ENCODE assay signal across 16 cellular contexts in the genomic region with DNA sequence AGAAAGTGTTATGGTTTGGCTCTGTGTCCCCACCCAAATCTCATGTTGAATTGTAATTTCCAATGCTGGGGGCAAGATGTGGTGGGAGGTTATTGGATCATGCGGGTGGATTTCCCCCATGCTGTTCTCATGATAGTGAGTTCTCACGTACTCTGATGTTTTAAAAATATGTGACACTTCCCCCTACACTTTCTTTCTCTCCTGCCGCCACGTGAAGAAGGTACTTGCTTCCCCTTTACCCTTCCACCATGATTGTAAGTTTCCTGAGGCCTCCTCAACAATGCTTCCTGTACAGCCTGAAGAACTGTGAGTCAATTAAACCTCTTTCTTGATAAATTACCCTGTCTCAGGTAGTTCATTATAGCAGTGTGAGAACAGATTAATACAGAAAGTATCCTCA.
DNase-seq lines count a peak whose midpoint lies in the region; ATAC-seq, FAIRE-seq and TF ChIP-seq lines count a peak whose summit lies in the region.
"Had no signal": no experiment of that assay in that cellular context is flagged by ENCODE, and none has a peak within 500 bp of the region (broad histone marks: within the 10 kb centered on the region; RNA-seq: fewer than 3 reads in every experiment).

No MANE protein-coding gene starts in this region.

- H3K27ac Mint-ChIP-seq in activated CD8-positive, alpha-beta memory T cell treated with anti-CD3 and anti-CD28 coated beads, Interleukin-2, amount 10 ng/mL, durations not matched to agents 7 days and 5 days = peak overlapping the region; percentile 13
- peak overlapping the region; percentile 77 for H3K27ac Mint-ChIP-seq in activated naive CD8-positive, alpha-beta T cell treated with anti-CD3 and anti-CD28 coated beads for 36 hours
- peak overlapping the region; percentile 9 for H3K27ac Mint-ChIP-seq in stimulated activated memory B cell treated with anti-CD40 and anti-IgM and Interleukin-4, amounts not matched to agents 10 μg/mL and 1 μg/mL and 100 μg/mL, for 72 hours

- 73 to 87% methylated on average over 4 of the region's 4 CpGs for WGBS in pancreas, 2 donors

- no peak for DNase-seq in activated CD8-positive, alpha-beta memory T cell treated with anti-CD3 and anti-CD28 coated beads, Interleukin-2, amount 10 ng/mL, durations not matched to agents 7 days and 5 days
- DNase-seq in activated CD8-positive, alpha-beta memory T cell treated with anti-CD3 and anti-CD28 coated beads, Interleukin-2, amount 50 U/mL, for 48 hours = no peak
- DNase-seq in PC-9 (no peak), pancreas (no peak)
- no peak for DNase-seq in activated naive CD8-positive, alpha-beta T cell treated with anti-CD3 and anti-CD28 coated beads for 36 hours
- DNase-seq: activated gamma-delta T cell treated with Interleukin-2 at 50 U/mL for 16 hours, C1 segment of cervical spinal cord, DMS79, gastrocnemius medialis, GOT3 had no signal

- BruUV-seq in PC-9 (replicated peaks; lab: Mats Ljungman, UMichigan) = no TSS peak

- H3K9me2 ChIP-seq in PC-9 (ENCODE audit: insufficient read depth) = no peaks in the 10 kb centered on the region; the same call in 1 of the 2 replicates

- peaks cover 11% of the 10 kb centered on the region for H3F3A ChIP-seq in PC-9 (ENCODE audit: insufficient read depth, low read depth)

- H3K9me3 Mint-ChIP-seq in activated CD8-positive, alpha-beta memory T cell treated with anti-CD3 and anti-CD28 coated beads, Interleukin-2, amount 10 ng/mL, durations not matched to agents 7 days and 5 days (ENCODE audit: low read depth) = peaks cover 12% of the 10 kb centered on the region
- H3K9me3 Mint-ChIP-seq in activated naive CD8-positive, alpha-beta T cell treated with anti-CD3 and anti-CD28 coated beads for 36 hours = peaks cover 32% of the 10 kb centered on the region
- peaks cover 8% of the 10 kb centered on the region for H3K9me3 Mint-ChIP-seq in stimulated activated memory B cell treated with anti-CD40 and anti-IgM and Interleukin-4, amounts not matched to agents 10 μg/mL and 1 μg/mL and 100 μg/mL, for 72 hours

- no peaks in the 10 kb centered on the region for H3K27me3 ChIP-seq in PC-9 (ENCODE audit: insufficient read depth, low read depth)
- no peaks in the 10 kb centered on the region for H3K27me3 ChIP-seq in pancreas
- H3K27me3 ChIP-seq: gastrocnemius medialis, tibial nerve had no signal

- H3K27ac ChIP-seq in PC-9 = peak overlapping the region; percentile 69
- no peak overlapping the region for H3K27ac ChIP-seq in pancreas
- H3K27ac ChIP-seq: gastrocnemius medialis, RWPE1, tibial nerve had no signal

- CTCF ChIA-PET in activated CD8-positive, alpha-beta memory T cell treated with anti-CD3 and anti-CD28 coated beads, Interleukin-2, amount 10 ng/mL, durations not matched to agents 7 days and 5 days (lab: Charles Lee) = interaction anchor here (1.4 kb wide), 1 partner anchor 16 kb away, joined by 3 read pairs; no protein-coding TSS in a partner anchor
- CTCF ChIA-PET in PC-9 (lab: Charles Lee) = no interaction called here

- no peak overlapping the region for H3K4me2 ChIP-seq in PC-9

- no peaks in the 10 kb centered on the region for H3K36me3 ChIP-seq in PC-9 (ENCODE audit: low read depth)
- no peaks in the 10 kb centered on the region for H3K36me3 ChIP-seq in pancreas
- H3K36me3 ChIP-seq: gastrocnemius medialis, tibial nerve had no signal

- no peaks in the 10 kb centered on the region for H3K27me3 Mint-ChIP-seq in activated CD8-positive, alpha-beta memory T cell treated with anti-CD3 and anti-CD28 coated beads, Interleukin-2, amount 10 ng/mL, durations not matched to agents 7 days and 5 days
- no peaks in the 10 kb centered on the region for H3K27me3 Mint-ChIP-seq in activated naive CD8-positive, alpha-beta T cell treated with anti-CD3 and anti-CD28 coated beads for 36 hours
- no peaks in the 10 kb centered on the region for H3K27me3 Mint-ChIP-seq in stimulated activated memory B cell treated with anti-CD40 and anti-IgM and Interleukin-4, amounts not matched to agents 10 μg/mL and 1 μg/mL and 100 μg/mL, for 72 hours

- H2AFZ ChIP-seq in PC-9 = no peak overlapping the region

- H3K4me1 Mint-ChIP-seq in activated CD8-positive, alpha-beta memory T cell treated with anti-CD3 and anti-CD28 coated beads, Interleukin-2, amount 10 ng/mL, durations not matched to agents 7 days and 5 days = peaks cover 58% of the 10 kb centered on the region
- H3K4me1 Mint-ChIP-seq in activated naive CD8-positive, alpha-beta T cell treated with anti-CD3 and anti-CD28 coated beads for 36 hours = peaks cover 55% of the 10 kb centered on the region
- peaks cover 24% of the 10 kb centered on the region for H3K4me1 Mint-ChIP-seq in stimulated activated memory B cell treated with anti-CD40 and anti-IgM and Interleukin-4, amounts not matched to agents 10 μg/mL and 1 μg/mL and 100 μg/mL, for 72 hours

- ATAC-seq in activated CD8-positive, alpha-beta memory T cell treated with anti-CD3 and anti-CD28 coated beads, Interleukin-2, amount 10 ng/mL, durations not matched to agents 7 days and 5 days = no peak
- no peak for ATAC-seq in stimulated activated memory B cell treated with anti-CD40 and anti-IgM and Interleukin-4, amounts not matched to agents 10 μg/mL and 1 μg/mL and 100 μg/mL, for 72 hours
- ATAC-seq in HG02571 (IDR thresholded peaks at IDR 0.05; ENCODE audit: unreplicated experiment) = no peak
- ATAC-seq in pancreas = no peak
- ATAC-seq in HG02798 (IDR thresholded peaks at IDR 0.05; ENCODE audit: poor library complexity, unreplicated experiment) = no peak
- ATAC-seq: gastrocnemius medialis had no signal

- POLR2A ChIA-PET in PC-9 (lab: Charles Lee; ENCODE audit: unreplicated experiment) = no interaction called here

- H3K4me3 ChIP-seq in PC-9 (no peak overlapping the region), pancreas (no peak overlapping the region)
- H3K4me3 ChIP-seq: gastrocnemius medialis, tibial nerve had no signal

- no peaks in the 10 kb centered on the region for H3K79me2 ChIP-seq in PC-9 (ENCODE audit: low read depth)

- no peak overlapping the region for H3K4me3 Mint-ChIP-seq in activated CD8-positive, alpha-beta memory T cell treated with anti-CD3 and anti-CD28 coated beads, Interleukin-2, amount 10 ng/mL, durations not matched to agents 7 days and 5 days
- H3K4me3 Mint-ChIP-seq in activated naive CD8-positive, alpha-beta T cell treated with anti-CD3 and anti-CD28 coated beads for 36 hours = no peak overlapping the region
- H3K4me3 Mint-ChIP-seq in stimulated activated memory B cell treated with anti-CD40 and anti-IgM and Interleukin-4, amounts not matched to agents 10 μg/mL and 1 μg/mL and 100 μg/mL, for 72 hours = no peak overlapping the region
- H3K4me3 Mint-ChIP-seq: brain had no signal

- H4K20me1 ChIP-seq in PC-9 (ENCODE audit: insufficient read depth) = no peaks in the 10 kb centered on the region

- intact Hi-C loops in PC-9 (cut with micrococcal nuclease; ENCODE audit: unreplicated experiment) (no loop called here), pancreas (cut with DNase I) (no loop called here)

- peaks cover 18% of the 10 kb centered on the region for H3K4me1 ChIP-seq in PC-9 (replicated peaks; ENCODE audit: insufficient read depth)
- H3K4me1 ChIP-seq in pancreas = peaks cover 0 to 3% (median 0%) of the 10 kb centered on the region in 3 donors

- TF ChIP-seq CTCF in PC-9 (conservative IDR thresholded peaks at IDR 0.05) (no peak), pancreas (IDR thresholded peaks at IDR 0.05) (no peak)

- H3K9me3 ChIP-seq in PC-9 (ENCODE audit: insufficient read depth, low read depth) (no peaks in the 10 kb centered on the region; the same call in none of the 2 replicates), pancreas (no peaks in the 10 kb centered on the region)
- H3K9me3 ChIP-seq: gastrocnemius medialis, tibial nerve had no signal

- H3K36me3 Mint-ChIP-seq in activated CD8-positive, alpha-beta memory T cell treated with anti-CD3 and anti-CD28 coated beads, Interleukin-2, amount 10 ng/mL, durations not matched to agents 7 days and 5 days = peaks cover 54% of the 10 kb centered on the region
- H3K36me3 Mint-ChIP-seq in activated naive CD8-positive, alpha-beta T cell treated with anti-CD3 and anti-CD28 coated beads for 36 hours = peaks cover 28% of the 10 kb centered on the region
- H3K36me3 Mint-ChIP-seq in stimulated activated memory B cell treated with anti-CD40 and anti-IgM and Interleukin-4, amounts not matched to agents 10 μg/mL and 1 μg/mL and 100 μg/mL, for 72 hours = no peaks in the 10 kb centered on the region
- H3K36me3 Mint-ChIP-seq: brain had no signal

- no peak for FAIRE-seq in pancreas (lab: Jason Lieb, UNC)

Comparison
In these comparisons a context has a peak if more than half of its experiments do, and no peak if none do; other contexts are left out.
1. H3K27ac Mint-ChIP-seq: peak in every context shown above with its lines; median percentile 77 in activated naive CD8-positive, alpha-beta T cell treated with anti-CD3 and anti-CD28 coated beads for 36 hours; 13 in activated CD8-positive, alpha-beta memory T cell treated with anti-CD3 and anti-CD28 coated beads, Interleukin-2, amount 10 ng/mL, durations not matched to agents 7 days and 5 days; 9 in stimulated activated memory B cell treated with anti-CD40 and anti-IgM and Interleukin-4, amounts not matched to agents 10 μg/mL and 1 μg/mL and 100 μg/mL, for 72 hours.